8 cellular contexts compared by ENCODE assay signal in the genomic region with DNA sequence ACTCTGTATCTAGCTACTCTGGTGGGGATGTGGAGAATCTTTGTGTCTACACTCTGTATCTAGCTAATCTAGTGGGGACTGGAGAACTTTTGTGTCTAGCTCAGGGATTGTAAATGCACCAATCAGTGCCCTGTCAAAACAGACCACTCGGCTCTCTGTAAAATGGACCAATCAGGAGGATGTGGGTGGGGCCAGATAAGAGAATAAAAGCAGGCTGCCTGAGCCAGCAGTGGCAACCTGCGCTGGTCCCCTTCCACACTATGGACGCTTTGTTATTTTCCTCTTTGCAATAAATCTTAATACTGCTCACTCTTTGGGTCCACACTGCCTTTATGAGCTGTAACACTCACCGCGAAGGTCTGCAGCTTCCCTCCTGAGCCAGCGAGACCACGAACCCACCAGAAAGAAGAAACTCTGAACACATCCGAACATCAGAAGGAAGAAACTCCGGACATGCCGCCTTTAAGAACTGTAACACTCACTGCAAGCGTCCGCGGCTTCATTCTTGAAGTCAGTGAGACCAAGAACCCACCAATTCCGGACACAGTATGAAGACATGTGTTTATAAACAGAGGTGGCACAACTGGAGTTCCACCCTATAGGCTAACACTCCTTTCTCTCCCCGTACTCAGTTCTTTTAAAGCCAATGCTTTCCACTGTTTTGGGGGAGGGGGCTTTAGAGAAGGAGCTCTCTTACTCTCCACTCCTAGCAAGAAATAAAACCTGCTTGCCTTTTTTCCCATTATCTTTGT. TPM values are rescaled to one million over a fixed set of nuclear protein-coding genes. Genes with fewer than 3 reads are reported as not detected.
DNase-seq lines count a peak whose midpoint lies in the region; ATAC-seq and TF ChIP-seq lines count a peak whose summit lies in the region.
"Not testable (repeated sequence)": the region's sequence is repeated elsewhere in the genome, so short reads cannot be mapped to it uniquely, and the experiment has no call there.

No MANE protein-coding gene starts in this region.

- CTCF ChIA-PET in A673 (lab: Charles Lee): not testable (repeated sequence)

- not testable (repeated sequence) for H3K9me3 ChIP-seq in A673 (ENCODE audit: low read depth, low read length, poor library complexity, severe bottlenecking); right atrium auricular region

- H3K4me3 ChIP-seq in A673 (ENCODE audit: low read depth, low read length, poor library complexity, severe bottlenecking) (peak overlapping the region; percentile 51), right atrium auricular region (peak overlapping the region; percentile 36 to 47)

- H3K4me1 Mint-ChIP-seq in activated T-cell treated with anti-CD3 and anti-CD28 coated beads, Interleukin-2, amount 50 U/mL, for 4 hours (ENCODE audit: low read depth): peaks cover 48% of the 10 kb centered on the region
- peaks cover 39% of the 10 kb centered on the region for H3K4me1 Mint-ChIP-seq in chondrocyte (ENCODE audit: low read depth)
- H3K4me1 Mint-ChIP-seq in nephron progenitor cell: peaks cover 21% of the 10 kb centered on the region

- H3K4me1 ChIP-seq in A673 (ENCODE audit: insufficient read depth, low read length, poor library complexity, severe bottlenecking): not testable (repeated sequence)
- peaks cover 0 to 24% of the 10 kb centered on the region in 2 donors for H3K4me1 ChIP-seq in right atrium auricular region

- intact Hi-C loops in A673 (cut with micrococcal nuclease; ENCODE audit: unreplicated experiment): not testable (repeated sequence)

- POLR2A ChIA-PET in A673 (lab: Charles Lee; ENCODE audit: low non-redundant PET): not testable (repeated sequence)

- not testable (repeated sequence) for DNase-seq in A673 (ENCODE audit: low spot score); chondrocyte (ENCODE audit: low spot score); right atrium auricular region (ENCODE audit: low spot score); nephron progenitor cell
- DNase-seq in GM20000 (ENCODE audit: low spot score) (peak; percentile 22), RPMI7951 (ENCODE audit: low read depth) (peak; percentile 1)
- peak; percentile 17 for DNase-seq in activated T-cell treated with anti-CD3 and anti-CD28 coated beads, Interleukin-2, amount 50 U/mL, for 4 hours
- peak; percentile 17 to 20 for DNase-seq in stimulated activated CD8-positive, alpha-beta memory T cell treated with anti-CD3 and anti-CD28 coated beads, Interleukin-7, amount 100 ng/mL, for 4 hours (ENCODE audit: low read depth in 2 of 2)

- H3K36me3 ChIP-seq in A673 (ENCODE audit: insufficient read depth, low read length, poor library complexity, severe bottlenecking); right atrium auricular region: not testable (repeated sequence)

- peak overlapping the region; percentile 87 for H3K4me3 Mint-ChIP-seq in activated T-cell treated with anti-CD3 and anti-CD28 coated beads, Interleukin-2, amount 50 U/mL, for 4 hours
- H3K4me3 Mint-ChIP-seq in chondrocyte (ENCODE audit: unreplicated experiment) (peak overlapping the region; percentile 85), nephron progenitor cell (peak overlapping the region; percentile 91)

- peak overlapping the region; percentile 99 for H3K27ac Mint-ChIP-seq in chondrocyte (ENCODE audit: unreplicated experiment)
- H3K27ac Mint-ChIP-seq in nephron progenitor cell: peak overlapping the region; percentile 100

- TSS peak; percentile 96 for BruUV-seq in A673 (replicated peaks; lab: Mats Ljungman, UMichigan)

- ATAC-seq in activated T-cell treated with anti-CD3 and anti-CD28 coated beads, Interleukin-2, amount 50 U/mL, for 4 hours: not testable (repeated sequence)

- H3K27ac ChIP-seq in A673 (ENCODE audit: low read depth, low read length, poor library complexity, severe bottlenecking) (peak overlapping the region; percentile 91), right atrium auricular region (peak overlapping the region; percentile 87 to 89)

- not testable (repeated sequence) for H3K27me3 ChIP-seq in A673 (replicated peaks; ENCODE audit: insufficient read depth, low read depth, low read length, poor library complexity); right atrium auricular region

- not testable (repeated sequence) for TF ChIP-seq CTCF in A673 (conservative IDR thresholded peaks at IDR 0.05; ENCODE audit: low read depth, low read length); GM20000 (IDR thresholded peaks at IDR 0.05; ENCODE audit: extremely low read depth, missing control alignments); chondrocyte (IDR thresholded peaks at IDR 0.05); right atrium auricular region (IDR thresholded peaks at IDR 0.05); nephron progenitor cell (IDR thresholded peaks at IDR 0.05)

- not testable (repeated sequence) for H3K27me3 Mint-ChIP-seq in activated T-cell treated with anti-CD3 and anti-CD28 coated beads, Interleukin-2, amount 50 U/mL, for 4 hours (ENCODE audit: low read depth); chondrocyte (ENCODE audit: low read depth); nephron progenitor cell (ENCODE audit: low read depth, poor library complexity)

- H3K9me3 Mint-ChIP-seq in activated T-cell treated with anti-CD3 and anti-CD28 coated beads, Interleukin-2, amount 50 U/mL, for 4 hours; chondrocyte (ENCODE audit: low read depth): not testable (repeated sequence)
- H3K9me3 Mint-ChIP-seq in nephron progenitor cell: peaks cover 24% of the 10 kb centered on the region

- H3K36me3 Mint-ChIP-seq in activated T-cell treated with anti-CD3 and anti-CD28 coated beads, Interleukin-2, amount 50 U/mL, for 4 hours (ENCODE audit: insufficient read depth): peaks cover 13% of the 10 kb centered on the region
- peaks cover 11% of the 10 kb centered on the region for H3K36me3 Mint-ChIP-seq in chondrocyte (ENCODE audit: low read depth)
- H3K36me3 Mint-ChIP-seq in nephron progenitor cell (ENCODE audit: low read depth): peaks cover 45% of the 10 kb centered on the region

RNA-seq across cellular contexts. Expression of a gene that starts 1.1 kb away (rescaled TPM):
- total RNA-seq in A673 (2021) (17.9 and 18.2 TPM in 2 replicates), chondrocyte (31.0 to 36.2 TPM (median 34.1 TPM) in 3 replicates), right atrium auricular region (10 to 100 TPM in 1 of 2 donors, 1 to 10 TPM in 1; 7.9 to 10.0 TPM)
- 14.8 and 17.8 TPM in 2 replicates for total RNA-seq in RPMI7951 (2014; rRNA removed; shearing (Covaris generic))
- total RNA-seq in activated T-cell treated with anti-CD3 and anti-CD28 coated beads, Interleukin-2, amount 50 U/mL, for 4 hours: 1 to 10 TPM; 5.0 to 8.7 (median 5.2) TPM

RNA-seq across cellular contexts. Expression of a gene that starts 5.8 kb away (rescaled TPM):
- total RNA-seq in A673 (2021): not detected in 2 replicates
- 5.5 and 10.1 TPM in 2 replicates for total RNA-seq in RPMI7951 (2014; rRNA removed; shearing (Covaris generic))
- 10 to 100 TPM; 25.0 to 53.3 (median 41.1) TPM for total RNA-seq in activated T-cell treated with anti-CD3 and anti-CD28 coated beads, Interleukin-2, amount 50 U/mL, for 4 hours
- 85.9 to 108 TPM (median 94.7 TPM) in 3 replicates for total RNA-seq in chondrocyte
- total RNA-seq in right atrium auricular region: 10 to 100 TPM in 1 of 2 donors, 1 to 10 TPM in 1; 7.6 to 12.8 TPM

RNA-seq across cellular contexts. Expression of a gene that starts 52.4 kb away (rescaled TPM):
- not detected in 2 replicates for total RNA-seq in A673 (2021)
- not detected in 2 replicates for total RNA-seq in RPMI7951 (2014; rRNA removed; shearing (Covaris generic))
- total RNA-seq in activated T-cell treated with anti-CD3 and anti-CD28 coated beads, Interleukin-2, amount 50 U/mL, for 4 hours: not detected
- total RNA-seq in chondrocyte: not detected in 3 replicates
- not detected for total RNA-seq in right atrium auricular region

RNA-seq across cellular contexts. Expression of a gene that starts 59.0 kb away (rescaled TPM):
- total RNA-seq in A673 (2021) (0.41 and 0.79 TPM in 2 replicates), chondrocyte (1.6 to 4.0 TPM (median 2.1 TPM) in 3 replicates), right atrium auricular region (1 to 10 TPM; 1.4 to 3.8 TPM)
- total RNA-seq in RPMI7951 (2014; rRNA removed; shearing (Covaris generic)): 6.4 and 7.1 TPM in 2 replicates
- total RNA-seq in activated T-cell treated with anti-CD3 and anti-CD28 coated beads, Interleukin-2, amount 50 U/mL, for 4 hours: 1 to 10 TPM; 1.2 to 2.4 (median 1.6) TPM
